Comparison of ENCODE assay signal across 8 cellular contexts in the genomic region with DNA sequence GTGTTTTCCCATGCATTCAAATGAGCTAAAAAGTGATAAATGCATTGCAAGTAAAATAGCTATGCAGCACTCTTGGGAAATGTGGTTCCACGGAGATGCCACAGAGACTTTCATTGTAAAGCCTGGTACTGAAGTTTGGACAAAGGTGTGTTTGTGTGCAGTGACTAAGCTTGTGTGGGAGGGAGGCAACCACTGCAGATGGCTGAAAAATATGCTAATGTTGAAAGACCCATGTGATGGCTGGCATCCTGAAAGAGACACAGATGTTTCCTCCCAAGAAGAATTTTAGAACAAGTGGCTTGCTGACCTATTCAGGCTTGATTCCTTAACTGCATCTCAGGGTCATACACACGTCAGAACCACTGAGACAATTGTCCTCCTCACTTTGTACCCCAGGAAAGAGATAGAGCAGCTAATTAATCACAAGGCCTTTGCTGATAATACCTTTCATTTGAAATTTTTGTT.
A peak's percentile ranks its signal among the peaks of the same experiment; 100 is the strongest.
DNase-seq lines count a peak whose midpoint lies in the region; ATAC-seq, FAIRE-seq and TF ChIP-seq lines count a peak whose summit lies in the region.

No MANE protein-coding gene starts in this region.

- no peak overlapping the region for H3K4me3 Mint-ChIP-seq in nephron

- no peaks in the 10 kb centered on the region for H3K36me3 Mint-ChIP-seq in nephron (ENCODE audit: low read depth)

- H3K4me1 Mint-ChIP-seq in nephron: peaks cover 46% of the 10 kb centered on the region

- H3K9me3 Mint-ChIP-seq in nephron: no peaks in the 10 kb centered on the region

- no peaks in the 10 kb centered on the region for H3K27me3 Mint-ChIP-seq in nephron (ENCODE audit: low read depth)

- TF ChIP-seq CTCF in nephron (IDR thresholded peaks at IDR 0.05; ENCODE audit: unreplicated experiment in 3 of 3): no peak

- ATAC-seq in GM19468 (IDR thresholded peaks at IDR 0.05; ENCODE audit: extremely low read depth, unreplicated experiment): peak; percentile 79
- ATAC-seq in HG03469 (IDR thresholded peaks at IDR 0.05; ENCODE audit: unreplicated experiment): peak; percentile 84

- no peak for FAIRE-seq in RCC 7860 (lab: Jason Lieb, UNC)

- DNase-seq in Ammon's horn (ENCODE audit: low spot score) (peak; percentile 79), NCI-H187 (lab: John Stamatoyannopoulos, UW) (no peak), RCC 7860 (ENCODE audit: low spot score) (no peak), NCI-H1105 (lab: John Stamatoyannopoulos, UW) (no peak)
- peak; percentile 77 for DNase-seq in activated effector memory CD4-positive, alpha-beta T cell treated with anti-CD3 and anti-CD28 coated beads, Interleukin-2, amount 50 U/mL, for 16 hours

- peak overlapping the region; percentile 20 to 85 (median 38) for H3K27ac Mint-ChIP-seq in nephron

Comparison
In these comparisons a context has a peak if more than half of its experiments do, and no peak if none do; other contexts are left out.
1. DNase-seq: peak in Ammon's horn (single experiment) and activated effector memory CD4-positive, alpha-beta T cell treated with anti-CD3 and anti-CD28 coated beads, Interleukin-2, amount 50 U/mL, for 16 hours (single experiment); none in NCI-H187 (0 of 2), RCC 7860 (single experiment) and NCI-H1105 (single experiment).